30 cellular contexts compared by ENCODE assay signal in genomic region chr16:4358236-4358635, GRCh38.
"Had no signal": no experiment of that assay in that cellular context is flagged by ENCODE, and none has a peak within 500 bp of the region (broad histone marks: within the 10 kb centered on the region; RNA-seq: fewer than 3 reads in every experiment).

No MANE protein-coding gene starts in this region.

- H3K27ac ChIP-seq: body of pancreas, cardiac muscle cell, colonic mucosa, epithelial cell of prostate, gastrocnemius medialis, left ventricle myocardium inferior, neutrophil, stomach, thyroid gland, upper lobe of left lung, vagina, VCaP had no signal

- H3K4me3 Mint-ChIP-seq: activated naive CD8-positive, alpha-beta T cell; nephron; stimulated activated memory B cell treated with anti-CD40 and anti-IgM and Interleukin-4, amounts not matched to agents 10 μg/mL and 1 μg/mL and 100 μg/mL, for 72 hours had no signal

- H3K36me3 Mint-ChIP-seq: activated naive CD8-positive, alpha-beta T cell had no signal

- ATAC-seq: body of pancreas had no signal

- H3K4me1 ChIP-seq: body of pancreas, colonic mucosa, gastrocnemius medialis had no signal

- H3K27ac Mint-ChIP-seq: activated naive CD8-positive, alpha-beta T cell; stimulated activated memory B cell treated with anti-CD40 and anti-IgM and Interleukin-4, amounts not matched to agents 10 μg/mL and 1 μg/mL and 100 μg/mL, for 72 hours had no signal

- H3K9me3 Mint-ChIP-seq: nephron; stimulated activated memory B cell treated with anti-CD40 and anti-IgM and Interleukin-4, amounts not matched to agents 10 μg/mL and 1 μg/mL and 100 μg/mL, for 72 hours had no signal

- DNase-seq: activated CD4-positive, alpha-beta T cell treated with anti-CD3 and anti-CD28 coated beads for 48 hours; activated CD4-positive, alpha-beta T cell treated with anti-CD3 and anti-CD28 coated beads, Interleukin-2, amount 50 U/mL, for 48 hours; activated CD8-positive, alpha-beta memory T cell treated with anti-CD3 and anti-CD28 coated beads for 24 hours; activated effector memory CD4-positive, alpha-beta T cell treated with Interleukin-2 at 50 U/mL for 16 hours; activated naive CD4-positive, alpha-beta T cell treated with Interleukin-2 at 50 U/mL for 16 hours; aorta; body of pancreas; cerebellar nuclear complex; colonic mucosa; effector CD8-positive, alpha-beta T cell; gastrocnemius medialis; glutamatergic neuron; islet precursor cell; left ventricle myocardium inferior; small intestine; stimulated activated CD4-positive, alpha-beta T cell treated with anti-CD3 and anti-CD28 coated beads, Interleukin-1b, Interleukin-23, amount 100 ng/mL, for 48 hours; stimulated activated CD4-positive, alpha-beta T cell treated with anti-CD3 and anti-CD28 coated beads, Interleukin-4, amount 100 ng/mL, for 4 hours; stimulated activated CD8-positive, alpha-beta memory T cell treated with anti-CD3 and anti-CD28 coated beads, Interleukin-4, amount 100 ng/mL, for 48 hours; stomach; T-helper 1 cell; thyroid gland; upper lobe of left lung had no signal

- H3K27me3 Mint-ChIP-seq: activated naive CD8-positive, alpha-beta T cell; stimulated activated memory B cell treated with anti-CD40 and anti-IgM and Interleukin-4, amounts not matched to agents 10 μg/mL and 1 μg/mL and 100 μg/mL, for 72 hours had no signal

- H3K4me1 Mint-ChIP-seq: nephron had no signal

- H3K27me3 ChIP-seq: body of pancreas, cardiac muscle cell, colonic mucosa, gastrocnemius medialis, neutrophil, stomach, thyroid gland, upper lobe of left lung, vagina had no signal

- H3K4me3 ChIP-seq: body of pancreas, cardiac muscle cell, colonic mucosa, gastrocnemius medialis, left ventricle myocardium inferior, stomach, thyroid gland, upper lobe of left lung, vagina had no signal

- H3K9me3 ChIP-seq: body of pancreas, colonic mucosa, gastrocnemius medialis, left ventricle myocardium inferior, neutrophil, stomach, thyroid gland, upper lobe of left lung, vagina had no signal

- H3K36me3 ChIP-seq: cardiac muscle cell, colonic mucosa, gastrocnemius medialis, thyroid gland, vagina had no signal
